ENCODE assay signal across 14 cellular contexts in the genomic region with DNA sequence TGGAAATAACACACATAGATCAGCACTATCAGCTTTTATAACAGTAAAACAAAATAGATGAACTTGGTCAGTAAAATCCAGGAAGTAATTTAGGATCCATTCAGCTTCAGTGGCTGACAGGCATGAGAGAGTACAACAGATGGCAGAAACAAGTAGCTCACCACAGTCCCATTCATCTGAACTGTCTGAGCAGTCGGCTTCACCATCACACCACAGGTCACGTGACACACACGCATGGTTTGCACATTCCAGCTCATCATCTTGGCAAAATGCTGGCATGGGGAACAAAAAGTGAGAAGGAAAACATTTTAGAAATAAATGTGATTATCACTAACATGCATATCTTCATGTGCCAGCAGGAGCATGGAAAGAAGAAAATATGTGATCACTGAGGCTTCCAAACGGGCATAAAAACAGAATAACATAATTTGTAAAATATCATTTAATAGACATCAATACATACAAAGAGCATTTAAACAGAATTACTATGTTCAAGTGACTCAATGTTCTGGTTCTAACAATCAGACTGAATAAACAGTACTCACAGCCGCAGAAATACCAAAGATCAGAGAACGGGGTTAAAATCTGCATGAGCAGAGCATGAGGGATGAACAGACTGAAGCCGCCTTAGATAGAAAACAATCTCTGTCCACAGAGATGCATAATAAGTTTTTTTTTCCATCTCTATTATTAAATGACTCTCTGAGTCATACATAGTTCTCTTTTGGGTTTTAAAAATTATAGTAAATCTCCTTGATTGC.
A peak's percentile ranks its signal among the peaks of the same experiment; 100 is the strongest.
DNase-seq lines count a peak whose midpoint lies in the region; ATAC-seq, FAIRE-seq and TF ChIP-seq lines count a peak whose summit lies in the region.
"Had no signal": no experiment of that assay in that cellular context is flagged by ENCODE, and none has a peak within 500 bp of the region (broad histone marks: within the 10 kb centered on the region; RNA-seq: fewer than 3 reads in every experiment).

No MANE protein-coding gene starts in this region.

- H3K36me3 ChIP-seq in HepG2 (replicated peaks in 1 of 2; ENCODE audit: control insufficient read depth in 1 of 2, insufficient read depth in 2 of 2, low read length in 2 of 2): no peaks in the 10 kb centered on the region
- H3K36me3 ChIP-seq in right lobe of liver: no peaks in the 10 kb centered on the region
- no peaks in the 10 kb centered on the region for H3K36me3 ChIP-seq in WERI-Rb-1
- H3K36me3 ChIP-seq in tibial nerve: no peaks in the 10 kb centered on the region

- FAIRE-seq in HepG2 (lab: Jason Lieb, UNC): no peak

- H3K9ac ChIP-seq in HepG2 (ENCODE audit: insufficient read depth, low read depth, low read length): no peak overlapping the region

- CTCF ChIA-PET in HepG2 (lab: Yijun Ruan, JAX; ENCODE audit: low intra/inter-chr PET ratio, low total read pairs): no interaction called here

- ATAC-seq in HepG2 (no peak), right lobe of liver (no peak), GM21786 (IDR thresholded peaks at IDR 0.05; ENCODE audit: unreplicated experiment) (no peak)
- no peak for ATAC-seq in activated T-cell treated with anti-CD3 and anti-CD28 coated beads, Interleukin-2, amount 50 U/mL, for 4 hours
- ATAC-seq: activated CD4-positive, CD25-positive, alpha-beta regulatory T cell treated with anti-CD3 and anti-CD28 coated beads, Interleukin-2, amount 50 U/mL, for 24 hours; body of pancreas had no signal

- H3K4me3 ChIP-seq in HepG2 (replicated peaks in 1 of 3; ENCODE audit: insufficient read depth in 1 of 3, low read depth in 2 of 3, low read length in 3 of 3) (no peak overlapping the region), right lobe of liver (no peak overlapping the region), WERI-Rb-1 (ENCODE audit: low read depth, low read length) (no peak overlapping the region), tibial nerve (no peak overlapping the region)
- H3K4me3 ChIP-seq: body of pancreas had no signal

- H3K9me3 ChIP-seq in HepG2 (ENCODE audit: low read length): no peaks in the 10 kb centered on the region
- no peaks in the 10 kb centered on the region for H3K9me3 ChIP-seq in right lobe of liver
- no peaks in the 10 kb centered on the region for H3K9me3 ChIP-seq in WERI-Rb-1 (ENCODE audit: severe bottlenecking)
- no peaks in the 10 kb centered on the region for H3K9me3 ChIP-seq in tibial nerve
- H3K9me3 ChIP-seq: body of pancreas had no signal

- DNase-seq in HepG2 (ENCODE audit: low spot score): no peak
- DNase-seq in right lobe of liver: no peak
- peak; percentile 61 for DNase-seq in WERI-Rb-1
- peak; percentile 19 for DNase-seq in globus pallidus (ENCODE audit: low spot score)
- no peak for DNase-seq in tibial nerve (ENCODE audit: low spot score in 2 of 2)
- DNase-seq in activated T-cell treated with anti-CD3 and anti-CD28 coated beads, Interleukin-2, amount 50 U/mL, for 4 hours: no peak
- no peak for DNase-seq in effector CD4-positive, alpha-beta T cell
- DNase-seq: body of pancreas, DND-41, NCI-H1436 treated with DMSO at 0.1 percent for 48 hours had no signal

- H3K4me3 Mint-ChIP-seq in activated T-cell treated with anti-CD3 and anti-CD28 coated beads, Interleukin-2, amount 50 U/mL, for 4 hours: no peak overlapping the region
- H3K4me3 Mint-ChIP-seq: H9, memory B cell had no signal

- TF ChIP-seq POLR2A in HepG2 (IDR thresholded peaks at IDR 0.05; ENCODE audit: insufficient read depth in 1 of 2, low read depth in 2 of 2, low read length in 2 of 2): no peak
- TF ChIP-seq POLR2A in right lobe of liver (IDR thresholded peaks at IDR 0.05): no peak
- no peak for TF ChIP-seq POLR2A in tibial nerve (IDR thresholded peaks at IDR 0.05)

- no peak for TF ChIP-seq RAD21 in HepG2 (CRISPR knock-in tag; IDR thresholded peaks at IDR 0.05)

- intact Hi-C loops in HepG2 (cut with micrococcal nuclease; ENCODE audit: unreplicated experiment) (no loop called here), right lobe of liver (cut with DNase I) (no loop called here)

- H3K27me3 ChIP-seq in HepG2 (ENCODE audit: control insufficient read depth in 1 of 2, insufficient read depth in 2 of 2, low read length in 2 of 2) (no peaks in the 10 kb centered on the region), right lobe of liver (no peaks in the 10 kb centered on the region), WERI-Rb-1 (ENCODE audit: insufficient read depth, low read depth, severe bottlenecking) (no peaks in the 10 kb centered on the region), tibial nerve (no peaks in the 10 kb centered on the region)
- H3K27me3 ChIP-seq: body of pancreas had no signal

- TF ChIP-seq EP300 in HepG2 (IDR thresholded peaks at IDR 0.05; ENCODE audit: low read depth in 2 of 2, low read length in 2 of 2) (no peak), HepG2 (CRISPR knock-in tag; IDR thresholded peaks at IDR 0.05; ENCODE audit: borderline replicate concordance) (no peak), tibial nerve (IDR thresholded peaks at IDR 0.05) (no peak)

- TF ChIP-seq CTCF in HepG2 (CRISPR knock-in tag; IDR thresholded peaks at IDR 0.05): no peak
- TF ChIP-seq CTCF in right lobe of liver (IDR thresholded peaks at IDR 0.05): no peak
- no peak for TF ChIP-seq CTCF in WERI-Rb-1 (IDR thresholded peaks at IDR 0.05; ENCODE audit: low read depth, low read length)
- no peak for TF ChIP-seq CTCF in tibial nerve (IDR thresholded peaks at IDR 0.05)

- H3K27me3 Mint-ChIP-seq in activated T-cell treated with anti-CD3 and anti-CD28 coated beads, Interleukin-2, amount 50 U/mL, for 4 hours (ENCODE audit: low read depth): peaks cover 14% of the 10 kb centered on the region

- H4K20me1 ChIP-seq in HepG2 (ENCODE audit: insufficient read depth, low read length): no peaks in the 10 kb centered on the region

- no TSS peak for BruUV-seq in HepG2 (replicated peaks; lab: Mats Ljungman, UMichigan)

- H3K4me2 ChIP-seq in HepG2 (ENCODE audit: low read depth, low read length): no peak overlapping the region

- 66% methylated on average over 7 of the region's 7 CpGs for WGBS in HepG2 (ENCODE audit: low lambda C conversion rate)
- 76% methylated on average over 7 of the region's 7 CpGs for whole genome bisulfite sequencing in right lobe of liver (ENCODE audit: insufficient coverage, low coverage, low lambda C conversion rate, missing lambda C conversion rate)
- WGBS in tibial nerve, 2 donors: 26 to 30% methylated on average over 7 of the region's 7 CpGs

- H3K4me1 ChIP-seq in HepG2 (ENCODE audit: insufficient read depth, low read length) (no peaks in the 10 kb centered on the region), right lobe of liver (no peaks in the 10 kb centered on the region), tibial nerve (peaks cover 0 to 20% (median 12%) of the 10 kb centered on the region in 4 donors)
- H3K4me1 ChIP-seq: body of pancreas had no signal

- H3K9me3 Mint-ChIP-seq in activated T-cell treated with anti-CD3 and anti-CD28 coated beads, Interleukin-2, amount 50 U/mL, for 4 hours: no peaks in the 10 kb centered on the region
- H3K9me3 Mint-ChIP-seq: memory B cell had no signal

- no peaks in the 10 kb centered on the region for H3K36me3 Mint-ChIP-seq in activated T-cell treated with anti-CD3 and anti-CD28 coated beads, Interleukin-2, amount 50 U/mL, for 4 hours (ENCODE audit: insufficient read depth)

- H3K79me2 ChIP-seq in HepG2 (ENCODE audit: insufficient read depth, low read length): no peaks in the 10 kb centered on the region

- in situ Hi-C loops in HepG2 (cut with HindIII; ENCODE audit: extremely low pct_ligation_motif_present, low pct_unique_long_range_greater_than_20kb): no loop called here

- POLR2A ChIA-PET in HepG2 (lab: Yijun Ruan, JAX): no interaction called here

- H3K27ac ChIP-seq in HepG2 (ENCODE audit: extremely low read length, insufficient read depth, low read length) (no peak overlapping the region), right lobe of liver (no peak overlapping the region), WERI-Rb-1 (peak overlapping the region; percentile 15; the same call in 1 of the 2 replicates), tibial nerve (peak overlapping the region in 2 of 4 donors; percentile 3 to 63)
- H3K27ac ChIP-seq: body of pancreas had no signal

- H2AFZ ChIP-seq in HepG2 (ENCODE audit: low read length): no peak overlapping the region

- no peaks in the 10 kb centered on the region for H3K4me1 Mint-ChIP-seq in activated T-cell treated with anti-CD3 and anti-CD28 coated beads, Interleukin-2, amount 50 U/mL, for 4 hours (ENCODE audit: low read depth)

TF ChIP-seq in HepG2, 621 proteins besides CTCF, POLR2A, EP300 and RAD21 (continues in another document):
- no peak for TF ChIP-seq SATB2 (CRISPR knock-in tag; IDR thresholded peaks at IDR 0.05)
- TF ChIP-seq RAD51 (IDR thresholded peaks at IDR 0.05; ENCODE audit: borderline replicate concordance): peak; percentile 60; the same call in 1 of the 2 replicates
- TF ChIP-seq, protein P1, sequence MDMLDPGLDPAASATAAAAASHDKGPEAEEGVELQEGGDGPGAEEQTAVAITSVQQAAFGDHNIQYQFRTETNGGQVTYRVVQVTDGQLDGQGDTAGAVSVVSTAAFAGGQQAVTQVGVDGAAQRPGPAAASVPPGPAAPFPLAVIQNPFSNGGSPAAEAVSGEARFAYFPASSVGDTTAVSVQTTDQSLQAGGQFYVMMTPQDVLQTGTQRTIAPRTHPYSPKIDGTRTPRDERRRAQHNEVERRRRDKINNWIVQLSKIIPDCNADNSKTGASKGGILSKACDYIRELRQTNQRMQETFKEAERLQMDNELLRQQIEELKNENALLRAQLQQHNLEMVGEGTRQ (IDR thresholded peaks at IDR 0.05; ENCODE audit: low read depth, low read length): peak; percentile 53; the same call in 1 of the 2 replicates
- TF ChIP-seq, protein P1 (CRISPR knock-in tag; IDR thresholded peaks at IDR 0.05; ENCODE audit: borderline replicate concordance): no peak
- no peak for TF ChIP-seq SYNCRIP (IDR thresholded peaks at IDR 0.05; ENCODE audit: insufficient read depth, low read depth, low read length)
- TF ChIP-seq SIX4 (CRISPR knock-in tag; IDR thresholded peaks at IDR 0.05): no peak
- TF ChIP-seq ZNF33A (CRISPR knock-in tag; IDR thresholded peaks at IDR 0.05; ENCODE audit: borderline replicate concordance): no peak
- no peak for TF ChIP-seq ZNF780A (CRISPR knock-in tag; IDR thresholded peaks at IDR 0.05)
- no peak for TF ChIP-seq U2AF1 (optimal IDR thresholded peaks at IDR 0.05; ENCODE audit: low read depth, low read length)
- TF ChIP-seq MTF1 (CRISPR knock-in tag; IDR thresholded peaks at IDR 0.05): no peak
- TF ChIP-seq EZH2 (conservative IDR thresholded peaks at IDR 0.05; ENCODE audit: low read depth, low read length): no peak

Comparison
In these comparisons a context has a peak if more than half of its experiments do, and no peak if none do; other contexts are left out.
1. DNase-seq: peak in WERI-Rb-1 (single experiment) and globus pallidus (single experiment); none in HepG2 (single experiment), right lobe of liver (0 of 3), tibial nerve (0 of 2), activated T-cell treated with anti-CD3 and anti-CD28 coated beads, Interleukin-2, amount 50 U/mL, for 4 hours (single experiment) and effector CD4-positive, alpha-beta T cell (single experiment).